In the genomic region with DNA sequence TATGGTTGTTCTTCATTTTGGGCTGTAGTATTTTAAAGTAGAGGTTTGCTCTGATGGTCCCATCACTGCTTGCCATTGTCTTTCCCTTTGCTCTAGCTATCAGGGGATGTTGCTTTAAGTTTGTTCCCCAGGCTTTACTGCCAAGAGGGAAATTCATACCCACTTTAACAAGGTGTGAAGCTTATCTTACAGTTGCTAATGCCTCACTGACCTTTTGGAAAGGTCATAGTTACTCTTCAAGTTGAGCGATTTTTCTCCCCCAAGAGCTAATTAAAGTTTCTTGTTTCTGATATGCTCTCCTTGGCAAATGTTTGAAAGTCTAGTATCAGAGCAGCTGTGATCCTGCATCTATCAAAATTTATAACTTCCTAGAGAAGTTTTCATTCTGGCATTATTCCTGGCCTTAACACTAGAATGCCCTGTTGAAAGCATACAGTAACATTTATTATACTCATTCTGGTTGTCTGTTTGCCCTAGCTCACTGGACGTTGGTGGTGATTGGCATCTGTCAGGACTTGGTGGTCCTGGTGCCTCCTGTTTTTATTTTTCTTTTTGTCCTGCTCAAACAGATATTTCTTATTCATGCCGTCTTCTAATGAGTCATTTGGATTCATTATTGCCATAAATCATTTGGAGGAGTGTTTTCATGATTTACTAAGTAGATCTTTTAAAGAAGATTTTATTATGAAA, we compare ENCODE assay signal across 13 cellular contexts. TPM values are rescaled to one million over a fixed set of nuclear protein-coding genes. Genes with fewer than 3 reads are reported as not detected.
A peak's percentile ranks its signal among the peaks of the same experiment; 100 is the strongest.
DNase-seq lines count a peak whose midpoint lies in the region; ATAC-seq, FAIRE-seq and TF ChIP-seq lines count a peak whose summit lies in the region.
"Had no signal": no experiment of that assay in that cellular context is flagged by ENCODE, and none has a peak within 500 bp of the region (broad histone marks: within the 10 kb centered on the region; RNA-seq: fewer than 3 reads in every experiment).

No MANE protein-coding gene starts in this region.

- no peaks in the 10 kb centered on the region for H4K20me1 ChIP-seq in GM12878 (ENCODE audit: control insufficient read depth, insufficient read depth)

- ATAC-seq in RWPE2 (ENCODE audit: low read depth) (no peak), GM12878 (peak; percentile 13), left lung (peak; percentile 12), thoracic aorta (ENCODE audit: insufficient number of reproducible peaks, low FRiP score, low read depth) (no peak), GM21423 (IDR thresholded peaks at IDR 0.05; ENCODE audit: unreplicated experiment) (no peak), HG03439 (IDR thresholded peaks at IDR 0.05; ENCODE audit: unreplicated experiment) (no peak)

- H3K9me3 ChIP-seq in RWPE2 (ENCODE audit: severe bottlenecking) (no peaks in the 10 kb centered on the region), GM12878 (replicated peaks; ENCODE audit: control insufficient read depth, insufficient read depth, low read length) (no peaks in the 10 kb centered on the region), left lung (no peaks in the 10 kb centered on the region), thoracic aorta (no peaks in the 10 kb centered on the region)

- TF ChIP-seq CTCF in RWPE2 (IDR thresholded peaks at IDR 0.05; ENCODE audit: poor library complexity, severe bottlenecking) (no peak), GM12878 (IDR thresholded peaks at IDR 0.05 in 2 of 3, conservative IDR thresholded peaks at IDR 0.05 in 1 of 3; ENCODE audit: control insufficient read depth in 2 of 3, extremely low read depth in 1 of 3, insufficient read depth in 1 of 3, low read depth in 3 of 3, low read length in 3 of 3) (no peak), left lung (IDR thresholded peaks at IDR 0.05) (no peak), thoracic aorta (IDR thresholded peaks at IDR 0.05) (no peak)

- no peak for TF ChIP-seq RAD21 in GM12878 (IDR thresholded peaks at IDR 0.05; ENCODE audit: insufficient read depth, low read depth, low read length)

- H3K4me2 ChIP-seq in GM12878 (ENCODE audit: control insufficient read depth, insufficient read depth) = peak overlapping the region; percentile 44

- in situ Hi-C loops in GM12878 (cut with MboI) (no loop called here), G401 (cut with HindIII; ENCODE audit: low sequenced_read_pairs) (loop anchor here (10.0 kb wide), 1 partner anchor 96 kb away; no protein-coding TSS in a partner anchor)

- TF ChIP-seq POLR2A in GM12878 (IDR thresholded peaks at IDR 0.05; ENCODE audit: low read depth, low read length) = no peak

- WGBS in GM12878 (ENCODE audit: insufficient coverage, insufficient replicate concordance, low lambda C conversion rate, missing lambda C conversion rate) = 47% methylated on average over 3 of the region's 3 CpGs

- intact Hi-C loops in GM12878 (cut with micrococcal nuclease; ENCODE audit: unreplicated experiment) (no loop called here), left lung (cut with DNase I) (no loop called here)

- H3K27ac ChIP-seq in RWPE2 (ENCODE audit: poor library complexity, severe bottlenecking) = peak overlapping the region; percentile 89
- peak overlapping the region; percentile 33; the same call in 1 of the 2 replicates for H3K27ac ChIP-seq in GM12878 (ENCODE audit: control insufficient read depth, insufficient read depth)
- H3K27ac ChIP-seq in left lung = no peak overlapping the region
- H3K27ac ChIP-seq in thoracic aorta = peak overlapping the region; percentile 3 to 8

- no peak overlapping the region for H2AFZ ChIP-seq in GM12878 (ENCODE audit: control insufficient read depth, low read depth, low read length)

- no peak for FAIRE-seq in GM12878 (lab: Jason Lieb, UNC)
- FAIRE-seq: GM18507 had no signal

- peaks cover 37% of the 10 kb centered on the region for H3K4me1 ChIP-seq in RWPE2 (ENCODE audit: insufficient read depth, poor library complexity, severe bottlenecking)
- no peaks in the 10 kb centered on the region; the same call in 1 of the 2 replicates for H3K4me1 ChIP-seq in GM12878 (ENCODE audit: control insufficient read depth, insufficient read depth, low read length)
- peaks cover 19 to 52% of the 10 kb centered on the region in 2 donors for H3K4me1 ChIP-seq in left lung
- peaks cover 23 to 75% of the 10 kb centered on the region in 2 donors for H3K4me1 ChIP-seq in thoracic aorta (ENCODE audit: control insufficient read depth in 1 of 2, low read depth in 2 of 2)

- H3K4me3 ChIP-seq in RWPE2 (ENCODE audit: severe bottlenecking) (no peak overlapping the region), GM12878 (no peak overlapping the region), left lung (no peak overlapping the region), thoracic aorta (peak overlapping the region; percentile 7)

- no peak overlapping the region for H3K9ac ChIP-seq in GM12878 (ENCODE audit: control insufficient read depth, insufficient read depth, low read length)

- CTCF ChIA-PET in GM12878 (lab: Yijun Ruan, JAX) = interaction anchor here (1.2 to 1.4 kb wide), 2 partner anchors 164 to 189 kb away, joined by 3 read pairs; no protein-coding TSS in a partner anchor

- DNase-seq in RWPE2 (ENCODE audit: low spot score) (no peak), GM12878 (ENCODE audit: low read depth, low spot score) (no peak), left lung (no peak), thoracic aorta (ENCODE audit: low spot score) (no peak), G401 (ENCODE audit: low spot score) (no peak)
- DNase-seq: activated CD4-positive, CD25-positive, alpha-beta regulatory T cell; DND-41; endodermal cell; NCI-H2171 treated with DMSO at 0.1 percent for 48 hours; RPMI8226 had no signal

- TF ChIP-seq EP300 in GM12878 (IDR thresholded peaks at IDR 0.05; ENCODE audit: borderline replicate concordance in 1 of 2, control insufficient read depth in 1 of 2, low read depth in 2 of 2, low read length in 2 of 2) = no peak

- SMC1A ChIA-PET in GM12878 (lab: Charles Lee; ENCODE audit: uncharacterized antibody, unreplicated experiment) = interaction anchor here (0.8 to 1.9 kb wide), 4 partner anchors 9 to 197 kb away, joined by 3 to 6 read pairs (median 3); no protein-coding TSS in a partner anchor

- H3K27me3 ChIP-seq in RWPE2 (ENCODE audit: insufficient read depth, poor library complexity, severe bottlenecking) (no peaks in the 10 kb centered on the region), GM12878 (replicated peaks in 1 of 2; ENCODE audit: control insufficient read depth in 2 of 2, insufficient read depth in 2 of 2, low read length in 1 of 2) (no peaks in the 10 kb centered on the region), left lung (no peaks in the 10 kb centered on the region), thoracic aorta (replicated peaks; ENCODE audit: insufficient read depth) (no peaks in the 10 kb centered on the region)

- BruUV-seq in GM12878 (replicated peaks; lab: Mats Ljungman, UMichigan) = no TSS peak

- POLR2A ChIA-PET in GM12878 (lab: Charles Lee) = interaction anchor here (0.6 to 1.3 kb wide), 2 partner anchors 9 to 135 kb away, joined by 4 to 5 read pairs; no protein-coding TSS in a partner anchor

- RAD21 ChIA-PET in GM12878 (lab: Charles Lee; ENCODE audit: unreplicated experiment) = interaction anchor here (0.8 to 1.1 kb wide), 2 partner anchors 77 to 128 kb away, joined by 3 to 5 read pairs; no protein-coding TSS in a partner anchor

- peaks cover 67% of the 10 kb centered on the region for H3K79me2 ChIP-seq in GM12878 (ENCODE audit: control insufficient read depth, insufficient read depth, low read length)

- H3K36me3 ChIP-seq in RWPE2 (ENCODE audit: low read depth) = peaks cover 98% of the 10 kb centered on the region
- H3K36me3 ChIP-seq in GM12878 (ENCODE audit: control insufficient read depth in 2 of 2, insufficient read depth in 2 of 2, low read length in 1 of 2) = peaks cover 2 to 42% of the 10 kb centered on the region in 2 experiments
- peaks cover 10 to 76% of the 10 kb centered on the region in 2 donors for H3K36me3 ChIP-seq in left lung
- peaks cover 33% of the 10 kb centered on the region for H3K36me3 ChIP-seq in thoracic aorta

TF ChIP-seq in GM12878, 131 proteins besides CTCF, POLR2A, EP300 and RAD21:
- TF ChIP-seq NR2F1 (conservative IDR thresholded peaks at IDR 0.05) = peak; percentile 60
- TF ChIP-seq, protein P1, sequence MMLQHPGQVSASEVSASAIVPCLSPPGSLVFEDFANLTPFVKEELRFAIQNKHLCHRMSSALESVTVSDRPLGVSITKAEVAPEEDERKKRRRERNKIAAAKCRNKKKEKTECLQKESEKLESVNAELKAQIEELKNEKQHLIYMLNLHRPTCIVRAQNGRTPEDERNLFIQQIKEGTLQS (IDR thresholded peaks at IDR 0.05; ENCODE audit: borderline replicate concordance, extremely low read depth, low read depth, low read length) = no peak
TF ChIP-seq in GM12878: peak in this region for 1.

RNA-seq across cellular contexts. Expression of gene ATP2A2, which starts 8.1 kb away (rescaled TPM):
- total RNA-seq in GM12878 (2013; cell fraction: nucleolus; rRNA removed) = 177 and 186 TPM in 2 replicates
- total RNA-seq in GM12878 (2014; rRNA removed) (74.9 and 80.2 TPM in 2 replicates), GM12878 (2014; rRNA removed; fragmentation: Illumina TruSeq; extraction: Trizol) (31.7 and 33.3 TPM in 2 replicates), GM12878 (2021) (120 and 133 TPM in 2 replicates), left lung (100 to 1,000 TPM; 204 to 258 TPM), thoracic aorta (100 to 1,000 TPM; 226 to 290 TPM)
- polyA plus RNA-seq in GM12878 (2011; ENCODE audit: low read depth) = 57.9 TPM
- polyA plus RNA-seq in GM12878 (2011; rRNA removed) (25.3 and 35.5 TPM in 2 replicates), GM12878 (2014; fragmentation: Illumina TruSeq; extraction: Trizol) (87.0 and 91.5 TPM in 2 replicates), GM12878 (2014; fragmentation: Nextera tagmentation; extraction: Ambion mirVana) (1 to 10 TPM; 3.7 to 5.1 TPM), GM12878 (2014; rRNA removed) (44.6 and 48.0 TPM in 2 replicates), GM12878 (2016; fragmentation: Nextera tagmentation; extraction: Ambion mirVana) (10 to 100 TPM; 23.7 to 29.1 TPM)
- polyA plus RNA-seq in GM12878 (2011; cell fraction: cytosol; rRNA removed) = 20.9 and 28.4 TPM in 2 replicates
- polyA plus RNA-seq in GM12878 (2011; cell fraction: nucleus; rRNA removed) = 107 and 121 TPM in 2 replicates
- 65.9 and 70.6 TPM in 2 replicates for polyA plus RNA-seq in GM12878 (2012)
- polyA minus RNA-seq in GM12878 (2011; rRNA and poly(A)+ RNA removed) = 53.8 and 71.5 TPM in 2 replicates
- 29.8 and 34.0 TPM in 2 replicates for polyA minus RNA-seq in GM12878 (2011; cell fraction: cytosol; rRNA and poly(A)+ RNA removed)
- polyA minus RNA-seq in GM12878 (2011; cell fraction: nucleus; rRNA and poly(A)+ RNA removed) = 56.6 and 89.7 TPM in 2 replicates
- total RNA-seq in G401 (2014; rRNA removed; shearing (Covaris generic)) = 15.1 and 20.3 TPM in 2 replicates

Comparison
In these comparisons a context has a peak if more than half of its experiments do, and no peak if none do; other contexts are left out.
1. ATAC-seq: peak in GM12878 (single experiment) and left lung (single experiment); none in RWPE2 (single experiment), thoracic aorta (single experiment), GM21423 (single experiment) and HG03439 (single experiment).
2. H3K27ac ChIP-seq: peak in RWPE2 (single experiment), GM12878 (single experiment) and thoracic aorta (2 of 2); none in left lung (0 of 2).